In genomic region chr6:36075656-36076055, GRCh38 we compare ENCODE assay signal across 11 cellular contexts. TPM values are rescaled to one million over a fixed set of nuclear protein-coding genes. Genes with fewer than 3 reads are reported as not detected.
A peak's percentile ranks its signal among the peaks of the same experiment; 100 is the strongest.
DNase-seq lines count a peak whose midpoint lies in the region; ATAC-seq and TF ChIP-seq lines count a peak whose summit lies in the region.
"Had no signal": no experiment of that assay in that cellular context is flagged by ENCODE, and none has a peak within 500 bp of the region (broad histone marks: within the 10 kb centered on the region; RNA-seq: fewer than 3 reads in every experiment).

No MANE protein-coding gene starts in this region.

- H3K36me3 Mint-ChIP-seq in activated B cell treated with CpG ODN at 0.5 μM for 24 hours (ENCODE audit: low read depth) (peaks cover 59% of the 10 kb centered on the region), endothelial cell (ENCODE audit: low read depth, unreplicated experiment) (peaks cover 12% of the 10 kb centered on the region)

- no peaks in the 10 kb centered on the region for H3K27me3 Mint-ChIP-seq in activated B cell treated with CpG ODN at 0.5 μM for 24 hours
- H3K27me3 Mint-ChIP-seq in endothelial cell (ENCODE audit: unreplicated experiment), result no peaks in the 10 kb centered on the region

- TF ChIP-seq CTCF in GM12873 (IDR thresholded peaks at IDR 0.05; ENCODE audit: insufficient read depth, low read depth, low read length, missing control alignments), result peak; percentile 47
- no peak for TF ChIP-seq CTCF in activated B cell treated with CpG ODN at 0.5 μM for 24 hours (IDR thresholded peaks at IDR 0.05)
- no peak for TF ChIP-seq CTCF in endothelial cell (IDR thresholded peaks at IDR 0.05; ENCODE audit: unreplicated experiment)

- H3K4me3 Mint-ChIP-seq in activated B cell treated with CpG ODN at 0.5 μM for 24 hours (no peak overlapping the region), endothelial cell (ENCODE audit: unreplicated experiment) (no peak overlapping the region)

- peak overlapping the region; percentile 0 for H3K27ac Mint-ChIP-seq in activated B cell treated with CpG ODN at 0.5 μM for 24 hours
- H3K27ac Mint-ChIP-seq in endothelial cell (ENCODE audit: unreplicated experiment), result no peak overlapping the region

- ATAC-seq in activated B cell treated with CpG ODN at 0.5 μM for 24 hours (ENCODE audit: low read depth) (no peak), left colon (peak; percentile 92), HG03025 (IDR thresholded peaks at IDR 0.05; ENCODE audit: low FRiP score, unreplicated experiment) (no peak)

- CTCF ChIA-PET in activated B cell treated with CpG ODN at 0.5 μM for 24 hours (lab: Charles Lee), result interaction anchor here (1.3 kb wide), 1 partner anchor 55 kb away, joined by 3 read pairs; the partner anchor contains the start of gene MAPK13

- H3K9me3 Mint-ChIP-seq in activated B cell treated with CpG ODN at 0.5 μM for 24 hours, result no peaks in the 10 kb centered on the region
- H3K9me3 Mint-ChIP-seq in endothelial cell (ENCODE audit: unreplicated experiment), result no peaks in the 10 kb centered on the region

- POLR2A ChIA-PET in activated B cell treated with CpG ODN at 0.5 μM for 24 hours (lab: Charles Lee), result no interaction called here

- DNase-seq in CD1c-positive myeloid dendritic cell (ENCODE audit: extremely low spot score) (peak; percentile 44), activated B cell treated with CpG ODN at 0.5 μM for 24 hours (no peak), left colon (peak in 1 of 2 donors; percentile 40), hippocampal formation (lab: John Stamatoyannopoulos, UW) (no peak), endothelial cell (ENCODE audit: low spot score) (no peak), retina (no peak)
- DNase-seq: activated CD4-positive, CD25-positive, alpha-beta regulatory T cell; NCI-H526 treated with DMSO at 0.1 percent for 48 hours; posterior cingulate gyrus had no signal

- H3K4me1 Mint-ChIP-seq in activated B cell treated with CpG ODN at 0.5 μM for 24 hours (peaks cover 5% of the 10 kb centered on the region), endothelial cell (ENCODE audit: unreplicated experiment) (no peaks in the 10 kb centered on the region)

- intact Hi-C loops in activated B cell treated with CpG ODN at 0.5 μM for 24 hours (cut with micrococcal nuclease) (loop anchor here (5.0 kb wide), 1 partner anchor 122 kb away; the partner anchor contains the start of gene BRPF3), left colon (cut with DNase I, micrococcal nuclease) (no loop called here)

RNA-seq across cellular contexts. Expression of gene MAPK14, which starts 48.0 kb away (rescaled TPM):
- total RNA-seq in activated B cell treated with CpG ODN at 0.5 μM for 24 hours, result 39.7 and 45.4 TPM in 2 replicates
- total RNA-seq in left colon, result 10 to 100 TPM; 60.0 to 69.8 TPM
- 73.2 TPM for total RNA-seq in endothelial cell (ENCODE audit: unreplicated experiment)

RNA-seq across cellular contexts. Expression of gene SLC26A8, which starts 51.2 kb away (rescaled TPM):
- total RNA-seq in activated B cell treated with CpG ODN at 0.5 μM for 24 hours, result not detected in 2 replicates
- total RNA-seq in left colon, result under 1 TPM; 0.18 to 0.50 TPM
- 0.97 TPM for total RNA-seq in endothelial cell (ENCODE audit: unreplicated experiment)

RNA-seq across cellular contexts. Expression of gene MAPK13, which starts 54.7 kb away (rescaled TPM):
- 20.1 and 22.7 TPM in 2 replicates for total RNA-seq in activated B cell treated with CpG ODN at 0.5 μM for 24 hours
- total RNA-seq in left colon, result 100 to 1,000 TPM; 184 to 186 TPM
- 6.6 TPM for total RNA-seq in endothelial cell (ENCODE audit: unreplicated experiment)
